Comparison of ENCODE assay signal across 9 cellular contexts in genomic region chr15:92958105-92958504, GRCh38.
DNase-seq lines count a peak whose midpoint lies in the region.
"Had no signal": no experiment of that assay in that cellular context is flagged by ENCODE, and none has a peak within 500 bp of the region (broad histone marks: within the 10 kb centered on the region; RNA-seq: fewer than 3 reads in every experiment).

No MANE protein-coding gene starts in this region.

- H3K27ac Mint-ChIP-seq in T-helper 1 cell treated with Interleukin-12 subunit alpha and Interleukin-12 subunit beta and Interleukin-4 antibody, amounts not matched to agents 30 μg/mL and 1 μg/mL, for 36 hours: peak overlapping the region; percentile 72
- H3K27ac Mint-ChIP-seq: nephron progenitor cell had no signal

- peaks cover 69% of the 10 kb centered on the region for H3K36me3 Mint-ChIP-seq in T-helper 1 cell treated with Interleukin-12 subunit alpha and Interleukin-12 subunit beta and Interleukin-4 antibody, amounts not matched to agents 30 μg/mL and 1 μg/mL, for 36 hours (ENCODE audit: low read depth)

- no peaks in the 10 kb centered on the region for H3K27me3 Mint-ChIP-seq in T-helper 1 cell treated with Interleukin-12 subunit alpha and Interleukin-12 subunit beta and Interleukin-4 antibody, amounts not matched to agents 30 μg/mL and 1 μg/mL, for 36 hours (ENCODE audit: low read depth)

- no peaks in the 10 kb centered on the region for H3K9me3 Mint-ChIP-seq in T-helper 1 cell treated with Interleukin-12 subunit alpha and Interleukin-12 subunit beta and Interleukin-4 antibody, amounts not matched to agents 30 μg/mL and 1 μg/mL, for 36 hours

- no peak overlapping the region for H3K4me3 Mint-ChIP-seq in T-helper 1 cell treated with Interleukin-12 subunit alpha and Interleukin-12 subunit beta and Interleukin-4 antibody, amounts not matched to agents 30 μg/mL and 1 μg/mL, for 36 hours
- H3K4me3 Mint-ChIP-seq: nephron progenitor cell had no signal

- peak; percentile 15 for DNase-seq in activated T-helper 1 cell treated with Interleukin-2 at 50 U/mL for 16 hours (ENCODE audit: low read depth)
- DNase-seq in iris pigment epithelial cell (ENCODE audit: low read depth): peak; percentile 81
- peak; percentile 20 to 27 for DNase-seq in stimulated activated CD8-positive, alpha-beta memory T cell treated with anti-CD3 and anti-CD28 coated beads, Interleukin-4, amount 100 ng/mL, for 4 hours (ENCODE audit: low read depth in 2 of 2, low spot score in 1 of 2)
- no peak for DNase-seq in SKM-1 (lab: John Stamatoyannopoulos, UW; ENCODE audit: unreplicated experiment)
- no peak for DNase-seq in cerebellar cortex (ENCODE audit: low spot score)
- DNase-seq in NCI-H1105 treated with DMSO at 0.1 percent for 48 hours (lab: John Stamatoyannopoulos, UW): no peak
- DNase-seq: Kasumi-1, nephron progenitor cell had no signal

- H3K4me1 Mint-ChIP-seq in T-helper 1 cell treated with Interleukin-12 subunit alpha and Interleukin-12 subunit beta and Interleukin-4 antibody, amounts not matched to agents 30 μg/mL and 1 μg/mL, for 36 hours (ENCODE audit: low read depth): peaks cover 30% of the 10 kb centered on the region
- H3K4me1 Mint-ChIP-seq: nephron progenitor cell had no signal

Comparison
In these comparisons a context has a peak if more than half of its experiments do, and no peak if none do; other contexts are left out.
1. DNase-seq: peak in activated T-helper 1 cell treated with Interleukin-2 at 50 U/mL for 16 hours (single experiment), iris pigment epithelial cell (single experiment) and stimulated activated CD8-positive, alpha-beta memory T cell treated with anti-CD3 and anti-CD28 coated beads, Interleukin-4, amount 100 ng/mL, for 4 hours (2 of 2); none in SKM-1 (single experiment), cerebellar cortex (single experiment) and NCI-H1105 treated with DMSO at 0.1 percent for 48 hours (single experiment).